17 cellular contexts compared by ENCODE assay signal in genomic region chr12:58965568-58965967, GRCh38. TPM values are rescaled to one million over a fixed set of nuclear protein-coding genes. Genes with fewer than 3 reads are reported as not detected.
DNase-seq lines count a peak whose midpoint lies in the region; ATAC-seq, FAIRE-seq and TF ChIP-seq lines count a peak whose summit lies in the region.
"Had no signal": no experiment of that assay in that cellular context is flagged by ENCODE, and none has a peak within 500 bp of the region (broad histone marks: within the 10 kb centered on the region; RNA-seq: fewer than 3 reads in every experiment).

No MANE protein-coding gene starts in this region.

- CTCF ChIA-PET in Calu3 (lab: Charles Lee) = interaction anchor here (0.9 to 1.5 kb wide), 5 partner anchors 8 to 76 kb away, joined by 3 to 5 read pairs (median 4); no protein-coding TSS in a partner anchor

- H3K27ac Mint-ChIP-seq in Calu3 (ENCODE audit: unreplicated experiment) = peak overlapping the region; percentile 52
- H3K27ac Mint-ChIP-seq: CD4-positive, alpha-beta memory T cell; H9 had no signal

- H3K4me3 ChIP-seq in bronchial epithelial cell (ENCODE audit: low read depth, low read length) (no peak overlapping the region), testis (no peak overlapping the region)
- H3K4me3 ChIP-seq: BLaER1 had no signal

- no TSS peak for BruUV-seq in Calu3 (replicated peaks; lab: Mats Ljungman, UMichigan)

- H3K4me3 Mint-ChIP-seq in Calu3 (ENCODE audit: low read depth, unreplicated experiment) = no peak overlapping the region
- H3K4me3 Mint-ChIP-seq: CD14-positive monocyte; CD4-positive, alpha-beta memory T cell; H9 had no signal

- no peak overlapping the region for H3K27ac ChIP-seq in testis
- H3K27ac ChIP-seq: BLaER1 had no signal

- H3K36me3 Mint-ChIP-seq in Calu3 (ENCODE audit: insufficient read depth, unreplicated experiment) = peaks cover 3% of the 10 kb centered on the region
- H3K36me3 Mint-ChIP-seq: CD14-positive monocyte; CD4-positive, alpha-beta memory T cell had no signal

- DNase-seq in Calu3 = peak; percentile 45
- DNase-seq in NCI-H69 (lab: John Stamatoyannopoulos, UW) = peak; percentile 13
- peak; percentile 40 for DNase-seq in bronchial epithelial cell (ENCODE audit: low read depth)
- DNase-seq in left colon = no peak
- no peak for DNase-seq in activated gamma-delta T cell (lab: John Stamatoyannopoulos, UW)
- no peak for DNase-seq in iPS-NIHi7 (ENCODE audit: extremely low spot score)
- DNase-seq in cerebellar nuclear complex (lab: John Stamatoyannopoulos, UW) = no peak
- no peak for DNase-seq in testis
- DNase-seq: 8988T; CD4-positive, alpha-beta memory T cell; DMS79 treated with DMSO at 0.1 percent for 48 hours; GF-D8; H9 had no signal

- ATAC-seq in left colon = peak; percentile 61

- no peaks in the 10 kb centered on the region for H3K9me3 ChIP-seq in testis
- H3K9me3 ChIP-seq: BLaER1 had no signal

- H3K4me1 Mint-ChIP-seq in Calu3 (ENCODE audit: low read depth, unreplicated experiment) = peaks cover 50% of the 10 kb centered on the region
- H3K4me1 Mint-ChIP-seq: CD14-positive monocyte; CD4-positive, alpha-beta memory T cell had no signal

- H3K27me3 Mint-ChIP-seq in Calu3 (ENCODE audit: unreplicated experiment) = no peaks in the 10 kb centered on the region
- H3K27me3 Mint-ChIP-seq: CD4-positive, alpha-beta memory T cell had no signal

- no peaks in the 10 kb centered on the region for H3K9me3 Mint-ChIP-seq in Calu3 (ENCODE audit: low read depth, unreplicated experiment)
- H3K9me3 Mint-ChIP-seq: H9 had no signal

- no peaks in the 10 kb centered on the region for H3K4me1 ChIP-seq in testis
- H3K4me1 ChIP-seq: BLaER1 had no signal

- intact Hi-C loops in Calu3 (cut with micrococcal nuclease; ENCODE audit: unreplicated experiment) (loop anchor here (5.0 kb wide), 1 partner anchor 57 kb away; no protein-coding TSS in a partner anchor), left colon (cut with DNase I, micrococcal nuclease) (no loop called here), testis (cut with DNase I; ENCODE audit: low total_unique reads) (no loop called here)

- FAIRE-seq in bronchial epithelial cell (lab: Jason Lieb, UNC) = no peak
- FAIRE-seq: GM19239, H1 had no signal

- WGBS in testis, 2 donors = 81 to 95% methylated on average over 3 of the region's 3 CpGs

- H3K36me3 ChIP-seq in bronchial epithelial cell (ENCODE audit: control insufficient read depth, insufficient read depth, low read length) (no peaks in the 10 kb centered on the region), testis (ENCODE audit: low read depth, missing control alignments) (no peaks in the 10 kb centered on the region)
- H3K36me3 ChIP-seq: BLaER1 had no signal

- H3K27me3 ChIP-seq in bronchial epithelial cell (ENCODE audit: control insufficient read depth, insufficient read depth, low read length) = no peaks in the 10 kb centered on the region
- H3K27me3 ChIP-seq in testis = no peaks in the 10 kb centered on the region
- H3K27me3 ChIP-seq: BLaER1 had no signal

- TF ChIP-seq POLR2A in testis (IDR thresholded peaks at IDR 0.05) = no peak

- TF ChIP-seq CTCF in Calu3 (IDR thresholded peaks at IDR 0.05; ENCODE audit: unreplicated experiment) (no peak), bronchial epithelial cell (IDR thresholded peaks at IDR 0.05; ENCODE audit: insufficient read depth, low read length, severe bottlenecking) (no peak), testis (IDR thresholded peaks at IDR 0.05) (no peak)

RNA-seq across cellular contexts. Expression of gene LRIG3, which starts 45.3 kb away (rescaled TPM):
- 261 and 357 TPM in 2 replicates for total RNA-seq in Calu3 (2022)
- total RNA-seq in bronchial epithelial cell = 30.6 and 44.5 TPM in 2 replicates
- 10 to 100 TPM; 71.5 to 83.4 TPM for total RNA-seq in left colon
- total RNA-seq in testis = 10 to 100 TPM; 18.0 to 68.1 TPM
- 7.1 TPM for polyA plus RNA-seq in testis (ENCODE audit: insufficient read depth, low read depth, low replicate concordance)
- total RNA-seq: CD4-positive, alpha-beta memory T cell had no signal
- polyA plus RNA-seq: CD14-positive monocyte; CD4-positive, alpha-beta memory T cell had no signal

Comparison
In these comparisons a context has a peak if more than half of its experiments do, and no peak if none do; other contexts are left out.
1. DNase-seq: peak in Calu3 (single experiment), NCI-H69 (single experiment) and bronchial epithelial cell (single experiment); none in left colon (0 of 2), activated gamma-delta T cell (single experiment), iPS-NIHi7 (single experiment), cerebellar nuclear complex (0 of 2) and testis (single experiment).